13 cellular contexts compared by ENCODE assay signal in genomic region chr1:203381151-203381751, GRCh38. TPM values are rescaled to one million over a fixed set of nuclear protein-coding genes. Genes with fewer than 3 reads are reported as not detected.
DNase-seq lines count a peak whose midpoint lies in the region; ATAC-seq, FAIRE-seq and TF ChIP-seq lines count a peak whose summit lies in the region.
"Had no signal": no experiment of that assay in that cellular context is flagged by ENCODE, and none has a peak within 500 bp of the region (broad histone marks: within the 10 kb centered on the region; RNA-seq: fewer than 3 reads in every experiment).

No MANE protein-coding gene starts in this region.

- peak overlapping the region; percentile 58 for H2AFZ ChIP-seq in GM12878 (ENCODE audit: control insufficient read depth, low read depth, low read length)

- H3K36me3 ChIP-seq in GM12878 (ENCODE audit: control insufficient read depth in 2 of 2, insufficient read depth in 2 of 2, low read length in 1 of 2), result no peaks in the 10 kb centered on the region
- no peaks in the 10 kb centered on the region for H3K36me3 ChIP-seq in spleen
- H3K36me3 ChIP-seq: gastroesophageal sphincter had no signal

- peak; percentile 81 for FAIRE-seq in GM12878 (lab: Jason Lieb, UNC)

- SMC1A ChIA-PET in GM12878 (lab: Charles Lee; ENCODE audit: uncharacterized antibody, unreplicated experiment), result interaction anchor here (0.8 to 3.4 kb wide), 28 partner anchors 10 to 99 kb away, joined by 3 to 45 read pairs (median 4); no protein-coding TSS in a partner anchor

- intact Hi-C loops in GM12878 (cut with micrococcal nuclease; ENCODE audit: unreplicated experiment), result loop anchor here (1.0 kb wide), 1 partner anchor 48 kb away; no protein-coding TSS in a partner anchor
- intact Hi-C loops in spleen (cut with DNase I; ENCODE audit: low total_unique reads), result no loop called here

- no peaks in the 10 kb centered on the region for H4K20me1 ChIP-seq in GM12878 (ENCODE audit: control insufficient read depth, insufficient read depth)

- H3K27me3 ChIP-seq in GM12878 (replicated peaks in 1 of 2; ENCODE audit: control insufficient read depth in 2 of 2, insufficient read depth in 2 of 2, low read length in 1 of 2), result no peaks in the 10 kb centered on the region
- H3K27me3 ChIP-seq in spleen (replicated peaks in 1 of 7), result peaks cover 0 to 7% (median 0%) of the 10 kb centered on the region in 7 donors
- H3K27me3 ChIP-seq: gastroesophageal sphincter had no signal

- peak; percentile 55 for ATAC-seq in GM18870 (IDR thresholded peaks at IDR 0.05; ENCODE audit: unreplicated experiment)
- peak; percentile 46 for ATAC-seq in HG03039 (IDR thresholded peaks at IDR 0.05; ENCODE audit: unreplicated experiment)
- peak; percentile 95 for ATAC-seq in GM12878
- ATAC-seq in HG03175 (IDR thresholded peaks at IDR 0.05; ENCODE audit: unreplicated experiment), result no peak
- ATAC-seq: gastroesophageal sphincter had no signal

- CTCF ChIA-PET in GM12878 (lab: Yijun Ruan, JAX), result interaction anchor here (0.6 to 3.9 kb wide), 18 partner anchors 10 to 1944 kb away, joined by 3 to 20 read pairs (median 6); partner anchors contain the start of gene BTG2

- DNase-seq in GM12878 (ENCODE audit: low read depth, low spot score) (peak; percentile 70), spleen (no peak), NCI-H1436 treated with DMSO at 0.1 percent for 48 hours (lab: John Stamatoyannopoulos, UW) (no peak), NCI-H1930 (lab: John Stamatoyannopoulos, UW) (no peak), UCSD-AML1 (lab: John Stamatoyannopoulos, UW; ENCODE audit: unreplicated experiment) (no peak)
- DNase-seq: DMS53; NCI-H2081; stimulated activated CD4-positive, alpha-beta T cell treated with anti-CD3 and anti-CD28 coated beads, Interleukin-4, amount 100 ng/mL, for 1 hour had no signal

- TF ChIP-seq EP300 in GM12878 (IDR thresholded peaks at IDR 0.05; ENCODE audit: borderline replicate concordance in 1 of 2, control insufficient read depth in 1 of 2, low read depth in 2 of 2, low read length in 2 of 2), result peak in 1 of 2 experiments; percentile 86; a peak in 3 of 4 replicates

- H3K4me3 ChIP-seq in GM12878 (peak overlapping the region; percentile 50), spleen (peak overlapping the region in 1 of 8 donors; percentile 25)
- H3K4me3 ChIP-seq: gastroesophageal sphincter, SK-N-MC had no signal

- H3K79me2 ChIP-seq in GM12878 (ENCODE audit: control insufficient read depth, insufficient read depth, low read length), result no peaks in the 10 kb centered on the region

- H3K4me1 ChIP-seq in GM12878 (ENCODE audit: control insufficient read depth, insufficient read depth, low read length), result peaks cover 25% of the 10 kb centered on the region
- peaks cover 17 to 40% (median 30%) of the 10 kb centered on the region in 6 donors for H3K4me1 ChIP-seq in spleen

- in situ Hi-C loops in GM12878 (cut with MboI), result no loop called here

- RAD21 ChIA-PET in GM12878 (lab: Charles Lee; ENCODE audit: unreplicated experiment), result interaction anchor here (0.7 to 4.3 kb wide), 23 partner anchors 14 to 208 kb away, joined by 3 to 39 read pairs (median 5); no protein-coding TSS in a partner anchor

- no peak for TF ChIP-seq RAD21 in GM12878 (IDR thresholded peaks at IDR 0.05; ENCODE audit: insufficient read depth, low read depth, low read length)

- H3K4me2 ChIP-seq in GM12878 (ENCODE audit: control insufficient read depth, insufficient read depth), result peak overlapping the region; percentile 83

- 38% methylated on average over 2 of the region's 2 CpGs for WGBS in GM12878 (ENCODE audit: insufficient coverage, insufficient replicate concordance, low lambda C conversion rate, missing lambda C conversion rate)
- WGBS in spleen, 5 donors, result 44 to 54% (median 48%) methylated on average over 2 of the region's 2 CpGs

- no TSS peak for BruUV-seq in GM12878 (replicated peaks; lab: Mats Ljungman, UMichigan)

- TF ChIP-seq CTCF in GM12878 (IDR thresholded peaks at IDR 0.05 in 2 of 3, conservative IDR thresholded peaks at IDR 0.05 in 1 of 3; ENCODE audit: control insufficient read depth in 2 of 3, extremely low read depth in 1 of 3, insufficient read depth in 1 of 3, low read depth in 3 of 3, low read length in 3 of 3), result no peak
- no peak for TF ChIP-seq CTCF in spleen (IDR thresholded peaks at IDR 0.05 in 8 of 11, conservative IDR thresholded peaks at IDR 0.05 in 3 of 11)

- peak overlapping the region; percentile 40 for H3K9ac ChIP-seq in GM12878 (ENCODE audit: control insufficient read depth, insufficient read depth, low read length)

- H3K27ac ChIP-seq in GM12878 (ENCODE audit: control insufficient read depth, insufficient read depth), result peak overlapping the region; percentile 81
- peak overlapping the region in 7 of 8 donors; percentile 4 to 78 (median 59) for H3K27ac ChIP-seq in spleen
- H3K27ac ChIP-seq: SK-N-MC had no signal

- TF ChIP-seq POLR2A in GM12878 (IDR thresholded peaks at IDR 0.05; ENCODE audit: low read depth, low read length) (no peak), spleen (IDR thresholded peaks at IDR 0.05) (no peak)

- POLR2A ChIA-PET in GM12878 (lab: Charles Lee), result interaction anchor here (0.5 to 2.2 kb wide), 16 partner anchors 13 to 1143 kb away, joined by 3 to 26 read pairs (median 4); no protein-coding TSS in a partner anchor

- H3K9me3 ChIP-seq in GM12878 (replicated peaks; ENCODE audit: control insufficient read depth, insufficient read depth, low read length), result no peaks in the 10 kb centered on the region; the same call in 1 of the 3 replicates
- H3K9me3 ChIP-seq in spleen, result no peaks in the 10 kb centered on the region
- H3K9me3 ChIP-seq: gastroesophageal sphincter had no signal

TF ChIP-seq in GM12878, 131 proteins besides CTCF, POLR2A, EP300 and RAD21 (continues in another document):
- TF ChIP-seq IKZF1 (conservative IDR thresholded peaks at IDR 0.05), result peak; percentile 82
- no peak for TF ChIP-seq MEF2A (IDR thresholded peaks at IDR 0.05; ENCODE audit: insufficient read depth, low read depth, low read length)
- no peak for TF ChIP-seq STAT1 (conservative IDR thresholded peaks at IDR 0.05)
- TF ChIP-seq ZBTB40 (IDR thresholded peaks at IDR 0.05; ENCODE audit: borderline replicate concordance), result no peak
- no peak for TF ChIP-seq CBFB (IDR thresholded peaks at IDR 0.05; ENCODE audit: low read depth)

RNA-seq across cellular contexts. Expression of gene FMOD, which starts 30.3 kb away (rescaled TPM):
- 0.17 TPM in 1 of 2 replicates, not detected in the other for total RNA-seq in GM12878 (2013; cell fraction: nucleolus; rRNA removed)
- total RNA-seq in GM12878 (2014; rRNA removed) (not detected in 2 replicates), GM12878 (2014; rRNA removed; fragmentation: Illumina TruSeq; extraction: Trizol) (not detected in 2 replicates), GM12878 (2021) (0.19 and 0.26 TPM in 2 replicates), spleen (10 to 100 TPM; 11.6 to 30.0 (median 21.1) TPM)
- polyA plus RNA-seq in GM12878 (2011; ENCODE audit: low read depth), result 0.08 TPM
- polyA plus RNA-seq in GM12878 (2011; rRNA removed) (0.11 and 0.27 TPM in 2 replicates), GM12878 (2014; fragmentation: Illumina TruSeq; extraction: Trizol) (0.03 TPM in 1 of 2 replicates, not detected in the other), GM12878 (2014; fragmentation: Nextera tagmentation; extraction: Ambion mirVana) (not detected), GM12878 (2014; rRNA removed) (not detected in 2 replicates), GM12878 (2016; fragmentation: Nextera tagmentation; extraction: Ambion mirVana) (not detected), spleen (1 to 10 TPM; 4.5 to 8.4 (median 4.9) TPM)
- polyA plus RNA-seq in GM12878 (2011; cell fraction: cytosol; rRNA removed), result 0.13 and 0.15 TPM in 2 replicates
- polyA plus RNA-seq in GM12878 (2011; cell fraction: nucleus; rRNA removed), result 0.06 and 0.07 TPM in 2 replicates
- polyA plus RNA-seq in GM12878 (2012), result 0.07 TPM in 1 of 2 replicates, not detected in the other
- 0.10 TPM in 1 of 2 replicates, not detected in the other for polyA minus RNA-seq in GM12878 (2011; rRNA and poly(A)+ RNA removed)
- not detected in 2 replicates for polyA minus RNA-seq in GM12878 (2011; cell fraction: cytosol; rRNA and poly(A)+ RNA removed)
- polyA minus RNA-seq in GM12878 (2011; cell fraction: nucleus; rRNA and poly(A)+ RNA removed), result 0.12 TPM in 1 of 2 replicates, not detected in the other

Comparison
In these comparisons a context has a peak if more than half of its experiments do, and no peak if none do; other contexts are left out.
1. RNA of gene FMOD, which starts 30.3 kb away (total RNA-seq): 11.6 to 30.0 TPM in spleen; 0.17 to 0.26 TPM in GM12878; every median in the first group is over 10 times any median in the second.